ENCODE assay signal across 16 cellular contexts in the genomic region with DNA sequence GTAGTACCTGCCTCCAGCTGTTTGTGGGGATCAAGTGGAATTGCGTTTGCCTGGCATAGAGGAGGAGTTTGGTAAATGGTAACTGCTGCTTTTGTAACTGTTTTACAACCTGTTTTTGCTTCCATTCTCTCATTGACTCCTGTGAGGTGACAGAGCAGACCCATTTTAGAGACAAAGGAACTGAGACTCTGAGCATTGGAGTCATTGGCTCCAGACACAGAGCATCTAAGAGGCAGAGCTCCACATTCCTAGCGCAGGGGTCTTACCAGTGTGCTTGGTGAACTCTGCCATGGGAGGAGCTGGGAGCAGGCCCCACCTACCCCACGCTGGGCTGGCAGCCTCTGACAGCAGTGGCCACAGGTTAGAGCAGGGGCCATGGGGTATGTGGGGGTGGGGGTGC. TPM values are rescaled to one million over a fixed set of nuclear protein-coding genes. Genes with fewer than 3 reads are reported as not detected.
DNase-seq lines count a peak whose midpoint lies in the region; ATAC-seq and TF ChIP-seq lines count a peak whose summit lies in the region.
"Had no signal": no experiment of that assay in that cellular context is flagged by ENCODE, and none has a peak within 500 bp of the region (broad histone marks: within the 10 kb centered on the region; RNA-seq: fewer than 3 reads in every experiment).

No MANE protein-coding gene starts in this region.

- H3K9me3 Mint-ChIP-seq in activated CD4-positive, alpha-beta memory T cell treated with anti-CD3 and anti-CD28 coated beads, Interleukin-2, amount 10 ng/mL, durations not matched to agents 7 days and 5 days, result no peaks in the 10 kb centered on the region
- no peaks in the 10 kb centered on the region for H3K9me3 Mint-ChIP-seq in activated CD4-positive, alpha-beta memory T cell treated with anti-CD3 and anti-CD28 coated beads for 36 hours

- H3K9me3 ChIP-seq in OCI-LY7 (ENCODE audit: low read length), result no peaks in the 10 kb centered on the region
- H3K9me3 ChIP-seq in smooth muscle cell (replicated peaks; ENCODE audit: low read depth), result no peaks in the 10 kb centered on the region
- H3K9me3 ChIP-seq in gastroesophageal sphincter, result no peaks in the 10 kb centered on the region
- H3K9me3 ChIP-seq: right atrium auricular region, transverse colon had no signal

- peak overlapping the region; percentile 75 for H3K4me3 Mint-ChIP-seq in activated CD4-positive, alpha-beta memory T cell treated with anti-CD3 and anti-CD28 coated beads, Interleukin-2, amount 10 ng/mL, durations not matched to agents 7 days and 5 days
- no peak overlapping the region for H3K4me3 Mint-ChIP-seq in activated CD4-positive, alpha-beta memory T cell treated with anti-CD3 and anti-CD28 coated beads for 36 hours

- H3K27ac ChIP-seq in OCI-LY7 (ENCODE audit: low read depth, low read length, poor library complexity, severe bottlenecking), result no peak overlapping the region
- peak overlapping the region; percentile 13 for H3K27ac ChIP-seq in caudate nucleus (ENCODE audit: low read depth, low read length)
- H3K27ac ChIP-seq in smooth muscle cell (ENCODE audit: low read depth), result no peak overlapping the region
- H3K27ac ChIP-seq in gastroesophageal sphincter, result no peak overlapping the region
- H3K27ac ChIP-seq: right atrium auricular region, WERI-Rb-1 had no signal

- no peak overlapping the region for H3K9ac ChIP-seq in smooth muscle cell (ENCODE audit: low read depth)

- H4K20me1 ChIP-seq in OCI-LY7 (ENCODE audit: insufficient read depth, low read length) (no peaks in the 10 kb centered on the region), smooth muscle cell (ENCODE audit: low read depth) (peaks cover 58% of the 10 kb centered on the region)

- ATAC-seq in gastroesophageal sphincter, result no peak

- H3F3A ChIP-seq in smooth muscle cell (ENCODE audit: low read depth), result peaks cover 9% of the 10 kb centered on the region

- no peak for TF ChIP-seq EP300 in gastroesophageal sphincter (IDR thresholded peaks at IDR 0.05)

- DNase-seq in activated CD4-positive, alpha-beta memory T cell treated with anti-CD3 and anti-CD28 coated beads, Interleukin-2, amount 10 ng/mL, durations not matched to agents 7 days and 5 days, result no peak
- no peak for DNase-seq in activated CD4-positive, alpha-beta memory T cell treated with anti-CD3 and anti-CD28 coated beads for 36 hours
- DNase-seq in OCI-LY7 (ENCODE audit: low spot score) (peak; percentile 16), caudate nucleus (lab: John Stamatoyannopoulos, UW) (no peak), smooth muscle cell (lab: John Stamatoyannopoulos, UW; ENCODE audit: unreplicated experiment) (no peak), GM13977 (ENCODE audit: low spot score) (no peak), NCI-H1092 treated with DMSO at 0.1 percent for 48 hours (lab: John Stamatoyannopoulos, UW) (no peak)
- DNase-seq: ACHN; amniotic stem cell; HCEC 1CT; NCI-H187 treated with DMSO at 0.1 percent for 48 hours; stimulated activated CD4-positive, alpha-beta T cell treated with anti-CD3 and anti-CD28 coated beads, Interleukin-2, amount 100 ng/mL, for 48 hours; transverse colon; WERI-Rb-1 had no signal

- CTCF ChIA-PET in activated CD4-positive, alpha-beta memory T cell treated with anti-CD3 and anti-CD28 coated beads, Interleukin-2, amount 10 ng/mL, durations not matched to agents 7 days and 5 days (lab: Charles Lee), result no interaction called here
- CTCF ChIA-PET in activated CD4-positive, alpha-beta memory T cell treated with anti-CD3 and anti-CD28 coated beads for 36 hours (lab: Charles Lee), result interaction anchor here (1.3 kb wide), 1 partner anchor 25 kb away, joined by 4 read pairs; no protein-coding TSS in a partner anchor
- CTCF ChIA-PET in OCI-LY7 (lab: Charles Lee; ENCODE audit: unreplicated experiment), result no interaction called here

- peak overlapping the region; percentile 80 for H3K4me2 ChIP-seq in OCI-LY7 (ENCODE audit: low read length)
- H3K4me2 ChIP-seq in smooth muscle cell, result peak overlapping the region; percentile 87

- intact Hi-C loops in activated CD4-positive, alpha-beta memory T cell treated with anti-CD3 and anti-CD28 coated beads for 36 hours (cut with micrococcal nuclease), result loop anchor here (5.0 kb wide), 1 partner anchor 132 kb away; no protein-coding TSS in a partner anchor
- intact Hi-C loops in OCI-LY7 (cut with micrococcal nuclease; ENCODE audit: unreplicated experiment), result loop anchor here (1.0 kb wide), 1 partner anchor 18 kb away; no protein-coding TSS in a partner anchor

- H3K27me3 Mint-ChIP-seq in activated CD4-positive, alpha-beta memory T cell treated with anti-CD3 and anti-CD28 coated beads, Interleukin-2, amount 10 ng/mL, durations not matched to agents 7 days and 5 days, result peaks cover 6% of the 10 kb centered on the region
- no peaks in the 10 kb centered on the region for H3K27me3 Mint-ChIP-seq in activated CD4-positive, alpha-beta memory T cell treated with anti-CD3 and anti-CD28 coated beads for 36 hours

- H3K9me2 ChIP-seq in OCI-LY7 (ENCODE audit: insufficient read depth, low read length), result no peaks in the 10 kb centered on the region

- no peak for TF ChIP-seq POLR2A in gastroesophageal sphincter (IDR thresholded peaks at IDR 0.05)

- BruUV-seq in OCI-LY7 (replicated peaks; lab: Mats Ljungman, UMichigan), result no TSS peak

- H2AFZ ChIP-seq in OCI-LY7 (ENCODE audit: low read length), result no peak overlapping the region
- no peak overlapping the region for H2AFZ ChIP-seq in smooth muscle cell (ENCODE audit: low read depth)

- no peak for TF ChIP-seq CTCF in OCI-LY7 (conservative IDR thresholded peaks at IDR 0.05; ENCODE audit: low read length)
- TF ChIP-seq CTCF in smooth muscle cell (IDR thresholded peaks at IDR 0.05; ENCODE audit: borderline replicate concordance, insufficient read depth, poor library complexity, severe bottlenecking), result no peak
- no peak for TF ChIP-seq CTCF in GM13977 (IDR thresholded peaks at IDR 0.05; ENCODE audit: extremely low read depth, insufficient read depth, missing control alignments)
- no peak for TF ChIP-seq CTCF in gastroesophageal sphincter (IDR thresholded peaks at IDR 0.05)

- in situ Hi-C loops in GM13977 (cut with MboI; ENCODE audit: low pct_unique_long_range_greater_than_20kb, low sequenced_read_pairs, unreplicated experiment), result no loop called here

- peaks cover 53% of the 10 kb centered on the region for H3K4me1 Mint-ChIP-seq in activated CD4-positive, alpha-beta memory T cell treated with anti-CD3 and anti-CD28 coated beads, Interleukin-2, amount 10 ng/mL, durations not matched to agents 7 days and 5 days
- H3K4me1 Mint-ChIP-seq in activated CD4-positive, alpha-beta memory T cell treated with anti-CD3 and anti-CD28 coated beads for 36 hours (ENCODE audit: low read depth), result peaks cover 55% of the 10 kb centered on the region

- H3K27ac Mint-ChIP-seq in activated CD4-positive, alpha-beta memory T cell treated with anti-CD3 and anti-CD28 coated beads, Interleukin-2, amount 10 ng/mL, durations not matched to agents 7 days and 5 days, result no peak overlapping the region
- H3K27ac Mint-ChIP-seq in activated CD4-positive, alpha-beta memory T cell treated with anti-CD3 and anti-CD28 coated beads for 36 hours, result no peak overlapping the region

- H3K79me2 ChIP-seq in OCI-LY7 (ENCODE audit: insufficient read depth, low read depth, low read length), result peaks cover 16% of the 10 kb centered on the region; the same call in 1 of the 2 replicates
- H3K79me2 ChIP-seq in smooth muscle cell (ENCODE audit: low read depth), result peaks cover 50% of the 10 kb centered on the region

- H3K36me3 ChIP-seq in OCI-LY7 (ENCODE audit: insufficient read depth, low read length), result no peaks in the 10 kb centered on the region
- no peaks in the 10 kb centered on the region for H3K36me3 ChIP-seq in smooth muscle cell (ENCODE audit: low read depth)
- H3K36me3 ChIP-seq in gastroesophageal sphincter, result no peaks in the 10 kb centered on the region
- H3K36me3 ChIP-seq: right atrium auricular region, transverse colon, WERI-Rb-1 had no signal

- H3K4me1 ChIP-seq in OCI-LY7 (ENCODE audit: insufficient read depth, low read length, poor library complexity, severe bottlenecking) (peaks cover 57% of the 10 kb centered on the region), smooth muscle cell (ENCODE audit: low read depth) (peaks cover 14% of the 10 kb centered on the region), gastroesophageal sphincter (peaks cover 0 to 67% (median 27%) of the 10 kb centered on the region in 3 donors)

- POLR2A ChIA-PET in activated CD4-positive, alpha-beta memory T cell treated with anti-CD3 and anti-CD28 coated beads, Interleukin-2, amount 10 ng/mL, durations not matched to agents 7 days and 5 days (lab: Charles Lee), result interaction anchor here (1.1 to 2.0 kb wide), 3 partner anchors 9 to 20 kb away, joined by 3 to 8 read pairs (median 6); no protein-coding TSS in a partner anchor
- POLR2A ChIA-PET in activated CD4-positive, alpha-beta memory T cell treated with anti-CD3 and anti-CD28 coated beads for 36 hours (lab: Charles Lee), result no interaction called here
- POLR2A ChIA-PET in OCI-LY7 (lab: Charles Lee), result interaction anchor here (0.6 to 7.0 kb wide), 2 partner anchors 21 to 393 kb away, joined by 4 to 51 read pairs; no protein-coding TSS in a partner anchor

- peaks cover 13% of the 10 kb centered on the region for H3K36me3 Mint-ChIP-seq in activated CD4-positive, alpha-beta memory T cell treated with anti-CD3 and anti-CD28 coated beads, Interleukin-2, amount 10 ng/mL, durations not matched to agents 7 days and 5 days (ENCODE audit: low read depth)
- no peaks in the 10 kb centered on the region for H3K36me3 Mint-ChIP-seq in activated CD4-positive, alpha-beta memory T cell treated with anti-CD3 and anti-CD28 coated beads for 36 hours

- H3K27me3 ChIP-seq in smooth muscle cell (ENCODE audit: low read depth), result no peaks in the 10 kb centered on the region
- H3K27me3 ChIP-seq in gastroesophageal sphincter, result no peaks in the 10 kb centered on the region
- H3K27me3 ChIP-seq: right atrium auricular region, transverse colon had no signal

- 88% methylated on average over 3 of the region's 3 CpGs for WGBS in smooth muscle cell (ENCODE audit: low lambda C conversion rate)
- no CpG with 5 or more reads among the region's 3 CpGs for WGBS in gastroesophageal sphincter (ENCODE audit: low coverage in 1 of 2), 2 donors

- H3K4me3 ChIP-seq in OCI-LY7 (ENCODE audit: low read depth, low read length, poor library complexity, severe bottlenecking) (peak overlapping the region; percentile 84), smooth muscle cell (no peak overlapping the region), gastroesophageal sphincter (no peak overlapping the region)
- H3K4me3 ChIP-seq: right atrium auricular region, transverse colon had no signal

RNA-seq across cellular contexts. Expression of a gene that starts 2.4 kb away (rescaled TPM):
- 10 to 100 TPM; 26.4 to 27.7 TPM for total RNA-seq in activated CD4-positive, alpha-beta memory T cell treated with anti-CD3 and anti-CD28 coated beads, Interleukin-2, amount 10 ng/mL, durations not matched to agents 7 days and 5 days
- total RNA-seq in activated CD4-positive, alpha-beta memory T cell treated with anti-CD3 and anti-CD28 coated beads for 36 hours, result 10 to 100 TPM; 11.9 to 14.8 TPM
- 12.6 and 14.9 TPM in 2 replicates for total RNA-seq in OCI-LY7 (2014; rRNA removed; shearing (Covaris generic))
- total RNA-seq in OCI-LY7 (2022) (30.3 and 36.2 TPM in 2 replicates), smooth muscle cell (16.2 and 19.5 TPM in 2 replicates), gastroesophageal sphincter (10 to 100 TPM; 13.6 to 21.3 (median 17.2) TPM)
- polyA plus RNA-seq in smooth muscle cell, result 30.5 and 39.0 TPM in 2 replicates
